ENCODE assay signal across 19 cellular contexts in genomic region chr11:2576116-2576515, GRCh38.
DNase-seq lines count a peak whose midpoint lies in the region; ATAC-seq and TF ChIP-seq lines count a peak whose summit lies in the region.
"Had no signal": no experiment of that assay in that cellular context is flagged by ENCODE, and none has a peak within 500 bp of the region (broad histone marks: within the 10 kb centered on the region; RNA-seq: fewer than 3 reads in every experiment).

No MANE protein-coding gene starts in this region.

- no peak overlapping the region for H2AFZ ChIP-seq in osteoblast (ENCODE audit: low read length)

- TF ChIP-seq POLR2A in stomach (IDR thresholded peaks at IDR 0.05) = no peak

- no peak overlapping the region for H3K4me2 ChIP-seq in BLaER1
- H3K4me2 ChIP-seq in osteoblast (ENCODE audit: insufficient read depth, low read length) = no peak overlapping the region

- no peaks in the 10 kb centered on the region for H3K27me3 ChIP-seq in BLaER1
- H3K27me3 ChIP-seq in RWPE2 (ENCODE audit: insufficient read depth, poor library complexity, severe bottlenecking) = no peaks in the 10 kb centered on the region
- H3K27me3 ChIP-seq in osteoblast (ENCODE audit: insufficient read depth, low read length) = no peaks in the 10 kb centered on the region
- no peaks in the 10 kb centered on the region for H3K27me3 ChIP-seq in stomach
- H3K27me3 ChIP-seq: pancreas, upper lobe of left lung had no signal

- TF ChIP-seq CTCF in RWPE2 (IDR thresholded peaks at IDR 0.05; ENCODE audit: poor library complexity, severe bottlenecking) (no peak), osteoblast (IDR thresholded peaks at IDR 0.05; ENCODE audit: extremely low read depth, low read depth, low read length) (no peak), stomach (IDR thresholded peaks at IDR 0.05) (no peak)

- H3K4me1 ChIP-seq in BLaER1 = peaks cover 61% of the 10 kb centered on the region
- H3K4me1 ChIP-seq in RWPE2 (ENCODE audit: insufficient read depth, poor library complexity, severe bottlenecking) = no peaks in the 10 kb centered on the region
- no peaks in the 10 kb centered on the region for H3K4me1 ChIP-seq in osteoblast (ENCODE audit: insufficient read depth, low read length)
- H3K4me1 ChIP-seq in stomach = peaks cover 20 to 52% (median 39%) of the 10 kb centered on the region in 4 donors
- H3K4me1 ChIP-seq: pancreas had no signal

- H3K9ac ChIP-seq in BLaER1 = no peak overlapping the region

- H4K20me1 ChIP-seq in BLaER1 (no peaks in the 10 kb centered on the region), osteoblast (ENCODE audit: insufficient read depth, low read length) (no peaks in the 10 kb centered on the region)

- H3K9me3 ChIP-seq in BLaER1 (no peaks in the 10 kb centered on the region), RWPE2 (ENCODE audit: severe bottlenecking) (no peaks in the 10 kb centered on the region), osteoblast (ENCODE audit: low read depth, low read length) (no peaks in the 10 kb centered on the region), stomach (no peaks in the 10 kb centered on the region)
- H3K9me3 ChIP-seq: pancreas, upper lobe of left lung had no signal

- H3K27ac ChIP-seq in BLaER1 = 0 out of 2 replicates have a peak overlapping the region, but pooled peaks have one; percentile 30
- H3K27ac ChIP-seq in RWPE2 (ENCODE audit: poor library complexity, severe bottlenecking) = no peak overlapping the region
- H3K27ac ChIP-seq in osteoblast (ENCODE audit: low read depth, low read length) = no peak overlapping the region
- peak overlapping the region in 2 of 5 donors; percentile 18 to 82 for H3K27ac ChIP-seq in stomach
- H3K27ac ChIP-seq: pancreas, upper lobe of left lung had no signal

- intact Hi-C loops in stomach (cut with DNase I; ENCODE audit: low total_unique reads) = no loop called here

- H3K4me3 ChIP-seq in BLaER1 (no peak overlapping the region), RWPE2 (ENCODE audit: severe bottlenecking) (no peak overlapping the region), osteoblast (ENCODE audit: insufficient read depth, low read length) (no peak overlapping the region), stomach (no peak overlapping the region)
- H3K4me3 ChIP-seq: pancreas, upper lobe of left lung had no signal

- TF ChIP-seq EP300 in stomach (IDR thresholded peaks at IDR 0.05) = no peak

- no peaks in the 10 kb centered on the region for H3K36me3 ChIP-seq in BLaER1
- H3K36me3 ChIP-seq in RWPE2 (ENCODE audit: low read depth) = no peaks in the 10 kb centered on the region
- H3K36me3 ChIP-seq in osteoblast (ENCODE audit: insufficient read depth, low read length) = no peaks in the 10 kb centered on the region
- H3K36me3 ChIP-seq in stomach = peaks cover 0 to 17% (median 4%) of the 10 kb centered on the region in 4 donors
- H3K36me3 ChIP-seq: pancreas, upper lobe of left lung had no signal

- WGBS in stomach, 5 donors = 91 to 96% (median 94%) methylated on average over 15 of the region's 15 CpGs

- ATAC-seq in RWPE2 (ENCODE audit: low read depth) (no peak), HG03097 (IDR thresholded peaks at IDR 0.05; ENCODE audit: low FRiP score, unreplicated experiment) (no peak)
- ATAC-seq: pancreas; stimulated activated naive CD8-positive, alpha-beta T cell treated with anti-CD3 and anti-CD28 coated beads, Interleukin-15, Interleukin-2, amounts not matched to agents 100 U/mL and 50 U/mL, for 24 hours had no signal

- H3K79me2 ChIP-seq in osteoblast (ENCODE audit: insufficient read depth, low read length) = no peaks in the 10 kb centered on the region

- DNase-seq in RWPE2 (ENCODE audit: low spot score) (peak; percentile 61), islet precursor cell (peak; percentile 47), osteoblast (ENCODE audit: insufficient read length, low spot score, missing footprints) (peak; percentile 34), stomach (no peak), medulla oblongata (ENCODE audit: extremely low spot score) (no peak), NCI-H2196 (lab: John Stamatoyannopoulos, UW; ENCODE audit: unreplicated experiment) (no peak)
- DNase-seq: activated CD4-positive, alpha-beta T cell treated with anti-CD3 and anti-CD28 coated beads, Interleukin-2, amount 50 U/mL, for 1 hour; anterior cingulate cortex; DMS79 treated with DMSO at 0.1 percent for 48 hours; KBM-7; NCI-H146; NCI-H774; SIG-M5; stimulated activated CD4-positive, alpha-beta T cell treated with anti-CD3 and anti-CD28 coated beads, Interleukin-4, amount 100 ng/mL, for 1 hour; stimulated activated naive CD8-positive, alpha-beta T cell treated with anti-CD3 and anti-CD28 coated beads, Interleukin-15, Interleukin-2, amounts not matched to agents 100 U/mL and 50 U/mL, for 24 hours had no signal

Comparison
In these comparisons a context has a peak if more than half of its experiments do, and no peak if none do; other contexts are left out.
1. DNase-seq: peak in RWPE2 (single experiment), islet precursor cell (single experiment) and osteoblast (single experiment); none in stomach (single experiment), medulla oblongata (single experiment) and NCI-H2196 (single experiment).